Comparison of ENCODE assay signal across 34 cellular contexts in the genomic region with DNA sequence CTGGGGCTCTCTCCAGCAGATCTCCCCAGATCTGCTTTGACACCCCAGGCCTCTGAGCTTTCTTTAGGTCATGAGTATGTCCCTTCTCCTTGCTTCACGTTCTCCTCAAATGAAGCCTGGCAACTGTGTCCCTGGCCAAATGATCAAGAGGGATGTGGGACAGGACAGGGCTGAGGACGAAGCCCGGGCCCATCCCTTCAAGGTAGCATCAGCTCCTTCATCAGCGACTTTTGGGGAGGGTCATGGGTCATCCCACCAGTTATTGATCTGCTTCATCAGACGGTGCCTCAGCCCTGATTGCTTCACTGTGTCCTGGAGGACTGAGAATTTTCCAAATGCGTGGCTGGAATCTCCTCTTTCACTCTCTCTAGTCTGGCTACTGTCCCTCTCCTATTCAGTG.
"Had no signal": no experiment of that assay in that cellular context is flagged by ENCODE, and none has a peak within 500 bp of the region (broad histone marks: within the 10 kb centered on the region; RNA-seq: fewer than 3 reads in every experiment).

No MANE protein-coding gene starts in this region.

- ATAC-seq: activated T-helper 17 cell treated with anti-CD3 and anti-CD28 coated beads, Interleukin-2, amount 50 U/mL, for 72 hours had no signal

- H3K27ac ChIP-seq: brain microvascular endothelial cell, PC-9, VCaP had no signal

- DNase-seq: activated B cell treated with CpG ODN at 0.5 μM for 24 hours; activated CD4-positive, alpha-beta memory T cell treated with anti-CD3 and anti-CD28 coated beads for 36 hours; activated CD4-positive, alpha-beta T cell treated with anti-CD3 and anti-CD28 coated beads for 4 hours; activated CD4-positive, alpha-beta T cell treated with anti-CD3 and anti-CD28 coated beads, Interleukin-2, amount 50 U/mL, for 1 hour; activated CD4-positive, CD25-positive, alpha-beta regulatory T cell treated with anti-CD3 and anti-CD28 coated beads, Interleukin-2, amount 50 U/mL, for 72 hours; activated CD8-positive, alpha-beta memory T cell treated with anti-CD3 and anti-CD28 coated beads, Interleukin-2, amount 50 U/mL, for 4 hours; activated effector memory CD4-positive, alpha-beta T cell treated with anti-CD3 and anti-CD28 coated beads, Interleukin-2, amount 50 U/mL, for 16 hours; activated naive CD4-positive, alpha-beta T cell; activated naive CD4-positive, alpha-beta T cell treated with anti-CD3 and anti-CD28 coated beads, Interleukin-2, amount 50 U/mL, for 16 hours; activated naive CD8-positive, alpha-beta T cell treated with anti-CD3 and anti-CD28 coated beads for 36 hours; activated T-cell treated with anti-CD3 and anti-CD28 coated beads for 4 hours; activated T-cell treated with anti-CD3 and anti-CD28 coated beads, Interleukin-2, amount 50 U/mL, for 48 hours; amniotic stem cell; aorta; brain microvascular endothelial cell; Karpas-422; KBM-7; NCI-H1105; NCI-H1436; NCI-H1694; NCI-H1930; NCI-H345; NCI-H510A; NCI-H526; NCI-H748 treated with DMSO at 0.1 percent for 48 hours; NK-92 treated with Interleukin-12 subunit alpha and Interleukin-12 subunit beta, amount 100 ng/mL, for 24 hours; PC-9; Right ventricle myocardium superior; SW 1271; T-helper 1 cell; T-helper 2 cell; T-helper 9 cell had no signal

- H3K27me3 ChIP-seq: brain microvascular endothelial cell had no signal

- H3K4me3 ChIP-seq: PC-9 had no signal
